Comparison of ENCODE assay signal across 13 cellular contexts in the genomic region with DNA sequence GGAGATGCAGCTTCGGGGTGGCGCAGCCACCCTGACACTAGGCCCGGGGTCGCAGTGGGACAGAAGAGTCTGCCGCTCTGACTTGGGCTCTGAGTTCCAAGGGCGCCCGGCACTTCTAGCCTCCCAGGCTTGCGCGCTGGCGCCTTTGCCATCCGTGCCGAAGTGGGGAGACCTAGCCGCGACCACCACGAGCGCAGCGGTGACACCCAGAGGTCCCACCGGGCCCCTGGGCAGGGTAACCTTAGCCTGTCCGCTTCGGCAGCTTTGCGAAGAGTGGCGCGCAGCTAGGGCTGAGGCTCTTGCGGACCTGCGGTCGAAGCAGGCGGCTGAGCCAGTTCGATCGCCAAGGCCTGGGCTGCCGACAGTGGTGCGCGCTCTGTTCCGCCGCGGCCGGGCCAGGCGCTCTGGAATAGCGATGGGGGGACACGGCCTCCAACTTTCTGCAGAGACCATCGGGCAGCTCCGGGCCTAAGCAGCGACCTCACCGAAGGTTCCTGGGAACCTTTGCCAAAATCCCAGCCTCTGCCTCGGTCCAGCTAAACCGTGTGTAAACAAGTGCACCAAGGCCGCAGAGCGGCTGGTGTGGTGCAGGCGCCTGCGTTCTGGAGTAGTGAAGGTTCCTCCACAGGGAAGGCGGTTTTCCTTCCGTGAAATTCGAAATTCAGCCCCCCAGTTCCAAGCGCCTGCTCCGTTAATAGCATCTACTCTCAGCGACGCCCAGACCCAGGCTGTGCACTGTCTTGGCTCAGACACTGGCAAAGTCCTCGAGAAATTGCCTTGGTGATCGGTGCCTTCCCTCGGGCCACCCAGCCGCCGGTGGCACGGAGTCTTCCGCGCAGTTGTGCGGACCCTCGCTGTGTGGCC. TPM values are rescaled to one million over a fixed set of nuclear protein-coding genes. Genes with fewer than 3 reads are reported as not detected.
DNase-seq lines count a peak whose midpoint lies in the region; ATAC-seq lines count a peak whose summit lies in the region.
"Had no signal": no experiment of that assay in that cellular context is flagged by ENCODE, and none has a peak within 500 bp of the region (broad histone marks: within the 10 kb centered on the region; RNA-seq: fewer than 3 reads in every experiment).

No MANE protein-coding gene starts in this region.

- no peak overlapping the region for H3K9ac ChIP-seq in muscle layer of colon (ENCODE audit: low read length)
- no peak overlapping the region for H3K9ac ChIP-seq in stomach smooth muscle (ENCODE audit: low read length in 2 of 2)

- no peaks in the 10 kb centered on the region for H3K9me3 Mint-ChIP-seq in activated T-cell treated with anti-CD3 and anti-CD28 coated beads, Interleukin-2, amount 50 U/mL, for 72 hours
- no peaks in the 10 kb centered on the region for H3K9me3 Mint-ChIP-seq in effector memory CD8-positive, alpha-beta T cell

- no peaks in the 10 kb centered on the region for H3K9me3 ChIP-seq in muscle layer of colon (ENCODE audit: low read length)
- no peaks in the 10 kb centered on the region for H3K9me3 ChIP-seq in stomach smooth muscle (ENCODE audit: control insufficient read depth in 2 of 2, low read length in 2 of 2)

- H3K27me3 Mint-ChIP-seq in activated T-cell treated with anti-CD3 and anti-CD28 coated beads, Interleukin-2, amount 50 U/mL, for 72 hours (ENCODE audit: low read depth) = peaks cover 78% of the 10 kb centered on the region
- H3K27me3 Mint-ChIP-seq in effector memory CD8-positive, alpha-beta T cell = peaks cover 66 to 94% of the 10 kb centered on the region in 2 donors

- no peak for ATAC-seq in activated T-cell treated with anti-CD3 and anti-CD28 coated beads, Interleukin-2, amount 50 U/mL, for 72 hours (replicated peaks in 1 of 2)
- ATAC-seq in effector memory CD8-positive, alpha-beta T cell (replicated peaks) = no peak
- no peak for ATAC-seq in GM19023 (IDR thresholded peaks at IDR 0.05; ENCODE audit: unreplicated experiment)

- H3K27ac ChIP-seq in muscle layer of colon (ENCODE audit: low read depth, low read length) (no peak overlapping the region), stomach smooth muscle (ENCODE audit: low read length) (no peak overlapping the region)

- H3K27ac Mint-ChIP-seq in activated T-cell treated with anti-CD3 and anti-CD28 coated beads, Interleukin-2, amount 50 U/mL, for 72 hours = no peak overlapping the region
- no peak overlapping the region for H3K27ac Mint-ChIP-seq in effector memory CD8-positive, alpha-beta T cell

- peaks cover 21% of the 10 kb centered on the region for H3K4me1 Mint-ChIP-seq in activated T-cell treated with anti-CD3 and anti-CD28 coated beads, Interleukin-2, amount 50 U/mL, for 72 hours (ENCODE audit: low read depth)
- H3K4me1 Mint-ChIP-seq in effector memory CD8-positive, alpha-beta T cell (ENCODE audit: low read depth in 2 of 2) = peaks cover 11 to 19% of the 10 kb centered on the region in 2 donors

- H3K36me3 Mint-ChIP-seq in activated T-cell treated with anti-CD3 and anti-CD28 coated beads, Interleukin-2, amount 50 U/mL, for 72 hours (ENCODE audit: insufficient read depth in 2 of 2) = peaks cover 1 to 4% of the 10 kb centered on the region in 2 donors
- H3K36me3 Mint-ChIP-seq in effector memory CD8-positive, alpha-beta T cell (ENCODE audit: insufficient read depth) = peaks cover 8% of the 10 kb centered on the region

- H3K36me3 ChIP-seq in muscle layer of colon (ENCODE audit: insufficient read depth, low read length) (no peaks in the 10 kb centered on the region), stomach smooth muscle (ENCODE audit: control insufficient read depth in 2 of 2, insufficient read depth in 2 of 2, low read length in 2 of 2) (no peaks in the 10 kb centered on the region)

- peak overlapping the region; percentile 47 to 50 for H3K4me3 Mint-ChIP-seq in activated T-cell treated with anti-CD3 and anti-CD28 coated beads, Interleukin-2, amount 50 U/mL, for 72 hours
- peak overlapping the region; percentile 8 to 61 for H3K4me3 Mint-ChIP-seq in effector memory CD8-positive, alpha-beta T cell

- DNase-seq in activated T-cell treated with anti-CD3 and anti-CD28 coated beads, Interleukin-2, amount 50 U/mL, for 72 hours = no peak
- DNase-seq in activated T-cell treated with anti-CD3 and anti-CD28 coated beads, Interleukin-2, amount 50 U/mL, for 1 hour = no peak
- no peak for DNase-seq in effector memory CD8-positive, alpha-beta T cell
- DNase-seq in HuH-7 (ENCODE audit: low spot score) (no peak), NCI-H69 (lab: John Stamatoyannopoulos, UW) (no peak)
- DNase-seq: NCI-H1417; stimulated activated CD4-positive, alpha-beta T cell treated with anti-CD3 and anti-CD28 coated beads, Interleukin-12 subunit alpha, Interleukin-12 subunit beta, amount 100 ng/mL, for 4 hours; T-helper 1 cell had no signal

- H3K4me1 ChIP-seq in muscle layer of colon (ENCODE audit: insufficient read depth, low read length) = peaks cover 31% of the 10 kb centered on the region
- H3K4me1 ChIP-seq in stomach smooth muscle (ENCODE audit: control insufficient read depth, insufficient read depth, low read length) = peaks cover 40% of the 10 kb centered on the region

- H3K4me3 ChIP-seq in muscle layer of colon (ENCODE audit: low read depth in 1 of 2, low read length in 2 of 2) (peak overlapping the region; percentile 18 to 38), stomach smooth muscle (ENCODE audit: low read length in 2 of 2) (peak overlapping the region; percentile 46 to 60)
- H3K4me3 ChIP-seq: lung had no signal

- H3K27me3 ChIP-seq in muscle layer of colon (ENCODE audit: control insufficient read depth in 1 of 2, insufficient read depth in 2 of 2, low read length in 2 of 2) (peaks cover 44 to 95% of the 10 kb centered on the region in 2 donors), stomach smooth muscle (ENCODE audit: control insufficient read depth in 1 of 2, insufficient read depth in 2 of 2, low read length in 2 of 2) (peaks cover 71 to 93% of the 10 kb centered on the region in 2 donors)

RNA-seq across cellular contexts. Expression of gene TLX3, which starts 7.4 kb away (rescaled TPM):
- total RNA-seq in activated T-cell treated with anti-CD3 and anti-CD28 coated beads, Interleukin-2, amount 50 U/mL, for 72 hours = not detected
- total RNA-seq: HT1080, lung had no signal
